26 cellular contexts compared by ENCODE assay signal in genomic region chr1:117824612-117825011, GRCh38.
DNase-seq lines count a peak whose midpoint lies in the region; ATAC-seq and TF ChIP-seq lines count a peak whose summit lies in the region.
"Had no signal": no experiment of that assay in that cellular context is flagged by ENCODE, and none has a peak within 500 bp of the region (broad histone marks: within the 10 kb centered on the region; RNA-seq: fewer than 3 reads in every experiment).

No MANE protein-coding gene starts in this region.

- H3K4me1 ChIP-seq in right atrium auricular region (peaks cover 0 to 57% of the 10 kb centered on the region in 2 donors), vagina (peaks cover 61% of the 10 kb centered on the region), A673 (ENCODE audit: insufficient read depth, low read length, poor library complexity, severe bottlenecking) (no peaks in the 10 kb centered on the region)
- H3K4me1 ChIP-seq: spleen had no signal

- BruUV-seq in A673 (replicated peaks; lab: Mats Ljungman, UMichigan), result no TSS peak

- peak overlapping the region in 1 of 2 donors; percentile 74 for H3K27ac ChIP-seq in right atrium auricular region
- H3K27ac ChIP-seq in vagina, result peak overlapping the region; percentile 80
- no peak overlapping the region for H3K27ac ChIP-seq in A673 (ENCODE audit: low read depth, low read length, poor library complexity, severe bottlenecking)
- H3K27ac ChIP-seq: dorsolateral prefrontal cortex, RWPE1, spleen, thyroid gland, VCaP had no signal

- H3K9me3 ChIP-seq in right atrium auricular region (no peaks in the 10 kb centered on the region), vagina (no peaks in the 10 kb centered on the region), A673 (ENCODE audit: low read depth, low read length, poor library complexity, severe bottlenecking) (no peaks in the 10 kb centered on the region)
- H3K9me3 ChIP-seq: thyroid gland had no signal

- POLR2A ChIA-PET in A673 (lab: Charles Lee; ENCODE audit: low non-redundant PET), result no interaction called here

- H3K27me3 ChIP-seq in right atrium auricular region, result no peaks in the 10 kb centered on the region
- H3K27me3 ChIP-seq in vagina, result no peaks in the 10 kb centered on the region
- H3K27me3 ChIP-seq in A673 (replicated peaks; ENCODE audit: insufficient read depth, low read depth, low read length, poor library complexity), result no peaks in the 10 kb centered on the region
- H3K27me3 ChIP-seq: dorsolateral prefrontal cortex, spleen, thyroid gland had no signal

- intact Hi-C loops in vagina (cut with DNase I) (loop anchor here (5.0 kb wide), 1 partner anchor 1123 kb away; no protein-coding TSS in a partner anchor), A673 (cut with micrococcal nuclease; ENCODE audit: unreplicated experiment) (no loop called here)

- CTCF ChIA-PET in A673 (lab: Charles Lee), result no interaction called here

- no peaks in the 10 kb centered on the region for H3K36me3 ChIP-seq in right atrium auricular region
- H3K36me3 ChIP-seq in vagina, result no peaks in the 10 kb centered on the region
- no peaks in the 10 kb centered on the region for H3K36me3 ChIP-seq in A673 (ENCODE audit: insufficient read depth, low read length, poor library complexity, severe bottlenecking)
- H3K36me3 ChIP-seq: spleen, thyroid gland had no signal

- TF ChIP-seq POLR2A in vagina (IDR thresholded peaks at IDR 0.05), result no peak

- TF ChIP-seq CTCF in choroid plexus epithelial cell (conservative IDR thresholded peaks at IDR 0.05; ENCODE audit: low read depth, low read length) (no peak), right atrium auricular region (IDR thresholded peaks at IDR 0.05) (no peak), vagina (IDR thresholded peaks at IDR 0.05) (no peak), A673 (conservative IDR thresholded peaks at IDR 0.05; ENCODE audit: low read depth, low read length) (no peak)

- no peak for ATAC-seq in GM18868 (IDR thresholded peaks at IDR 0.05; ENCODE audit: unreplicated experiment)
- ATAC-seq: activated CD8-positive, alpha-beta memory T cell treated with anti-CD3 and anti-CD28 coated beads, Interleukin-2, amount 10 ng/mL, durations not matched to agents 7 days and 5 days; naive thymus-derived CD8-positive, alpha-beta T cell had no signal

- DNase-seq in M059J (ENCODE audit: low read depth) (peak; percentile 67), choroid plexus epithelial cell (ENCODE audit: low read depth) (peak; percentile 28), right atrium auricular region (ENCODE audit: low spot score) (peak; percentile 75), vagina (ENCODE audit: extremely low spot score in 2 of 2) (peak in 1 of 2 donors; percentile 80), A673 (ENCODE audit: low spot score) (no peak), OCI-M2 (lab: John Stamatoyannopoulos, UW; ENCODE audit: unreplicated experiment) (no peak)
- DNase-seq: activated CD4-positive, alpha-beta T cell treated with anti-CD3 and anti-CD28 coated beads, Interleukin-2, amount 10 ng/mL, durations not matched to agents 7 days and 5 days; activated CD8-positive, alpha-beta memory T cell treated with anti-CD3 and anti-CD28 coated beads, Interleukin-2, amount 10 ng/mL, durations not matched to agents 7 days and 5 days; activated naive CD4-positive, alpha-beta T cell treated with anti-CD3 and anti-CD28 coated beads, Interleukin-2, amount 50 U/mL, for 16 hours; amygdala; CD8-positive, alpha-beta memory T cell; DMS53; dorsolateral prefrontal cortex; GF-D8; H9; naive thymus-derived CD8-positive, alpha-beta T cell; NCI-H187; NCI-H526 treated with DMSO at 0.1 percent for 48 hours; retina; spleen; stimulated activated CD4-positive, alpha-beta T cell treated with anti-CD3 and anti-CD28 coated beads, Interleukin-4, amount 100 ng/mL, for 24 hours; stimulated activated naive CD4-positive, alpha-beta T cell; thyroid gland had no signal

- H3K4me3 ChIP-seq in choroid plexus epithelial cell (ENCODE audit: low read depth, low read length) (no peak overlapping the region), right atrium auricular region (no peak overlapping the region), vagina (no peak overlapping the region), A673 (ENCODE audit: low read depth, low read length, poor library complexity, severe bottlenecking) (no peak overlapping the region)
- H3K4me3 ChIP-seq: dorsolateral prefrontal cortex, spleen, thyroid gland had no signal

Comparison
In these comparisons a context has a peak if more than half of its experiments do, and no peak if none do; other contexts are left out.
1. DNase-seq: peak in M059J (single experiment), choroid plexus epithelial cell (single experiment) and right atrium auricular region (single experiment); none in A673 (single experiment) and OCI-M2 (single experiment).